11 cellular contexts compared by ENCODE assay signal in the genomic region with DNA sequence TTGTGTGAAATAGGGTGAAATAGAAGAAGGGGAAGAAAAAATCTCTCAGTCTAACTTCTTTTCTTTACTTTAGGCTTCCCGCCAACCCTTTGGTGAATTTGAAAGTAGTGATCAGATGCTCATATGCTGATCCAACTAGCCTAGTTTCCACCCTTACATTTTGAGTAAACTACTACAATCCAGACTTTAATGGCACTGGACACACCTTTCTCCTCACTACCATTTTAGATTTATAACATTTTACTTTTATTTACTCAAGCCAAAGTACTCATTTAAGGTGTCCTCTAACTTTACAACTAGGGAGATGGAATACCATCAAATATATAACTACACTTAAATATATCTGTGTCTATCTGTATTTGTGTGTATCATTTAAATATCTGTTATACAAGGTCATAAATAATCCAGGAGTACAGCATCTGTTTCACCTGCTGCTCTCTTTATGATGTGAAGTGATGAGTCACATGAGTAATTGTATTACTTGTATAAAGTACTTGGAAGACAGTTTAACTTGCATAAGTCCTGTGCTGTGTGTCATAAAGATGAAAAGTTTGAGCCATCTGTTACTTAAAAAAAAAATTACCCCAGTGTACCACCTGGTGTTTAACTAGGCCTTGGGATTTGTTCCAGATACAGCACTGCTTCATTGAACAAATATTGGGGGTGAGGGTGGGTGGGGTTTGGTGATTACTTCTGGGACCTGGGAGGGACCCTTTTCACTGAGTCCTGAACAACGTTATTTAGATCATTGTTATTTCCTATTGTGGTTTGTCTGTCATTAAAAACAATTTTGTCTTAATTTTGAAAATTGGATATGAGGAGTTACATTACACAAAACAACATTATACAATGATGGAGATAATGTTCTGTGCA.
DNase-seq lines count a peak whose midpoint lies in the region; ATAC-seq and FAIRE-seq lines count a peak whose summit lies in the region.
"Had no signal": no experiment of that assay in that cellular context is flagged by ENCODE, and none has a peak within 500 bp of the region (broad histone marks: within the 10 kb centered on the region; RNA-seq: fewer than 3 reads in every experiment).

No MANE protein-coding gene starts in this region.

- no peak overlapping the region for H3K4me3 ChIP-seq in Jurkat, Clone E6-1 (ENCODE audit: low read length)
- H3K4me3 ChIP-seq: upper lobe of right lung had no signal

- ATAC-seq in GM19397 (IDR thresholded peaks at IDR 0.05; ENCODE audit: unreplicated experiment): no peak
- ATAC-seq: upper lobe of right lung had no signal

- FAIRE-seq in islet of Langerhans (lab: Jason Lieb, UNC): peak; percentile 87

- DNase-seq in DMS53 treated with DMSO at 0.1 percent for 48 hours (lab: John Stamatoyannopoulos, UW; ENCODE audit: unreplicated experiment) (peak; percentile 79), NCI-H748 treated with DMSO at 0.1 percent for 48 hours (lab: John Stamatoyannopoulos, UW) (peak; percentile 100), hypothalamus (lab: John Stamatoyannopoulos, UW) (no peak), amygdala (lab: John Stamatoyannopoulos, UW) (no peak), cortex of kidney (lab: John Stamatoyannopoulos, UW) (no peak)
- peak; percentile 54 for DNase-seq in Jurkat, Clone E6-1 (ENCODE audit: low read depth, low spot score)
- DNase-seq: activated naive CD4-positive, alpha-beta T cell treated with anti-CD3 and anti-CD28 coated beads for 36 hours; KBM-7; upper lobe of right lung had no signal

Comparison
In these comparisons a context has a peak if more than half of its experiments do, and no peak if none do; other contexts are left out.
1. DNase-seq: peak in DMS53 treated with DMSO at 0.1 percent for 48 hours (single experiment), Jurkat, Clone E6-1 (single experiment) and NCI-H748 treated with DMSO at 0.1 percent for 48 hours (single experiment); none in hypothalamus (0 of 51), amygdala (0 of 56) and cortex of kidney (single experiment).